In the genomic region with DNA sequence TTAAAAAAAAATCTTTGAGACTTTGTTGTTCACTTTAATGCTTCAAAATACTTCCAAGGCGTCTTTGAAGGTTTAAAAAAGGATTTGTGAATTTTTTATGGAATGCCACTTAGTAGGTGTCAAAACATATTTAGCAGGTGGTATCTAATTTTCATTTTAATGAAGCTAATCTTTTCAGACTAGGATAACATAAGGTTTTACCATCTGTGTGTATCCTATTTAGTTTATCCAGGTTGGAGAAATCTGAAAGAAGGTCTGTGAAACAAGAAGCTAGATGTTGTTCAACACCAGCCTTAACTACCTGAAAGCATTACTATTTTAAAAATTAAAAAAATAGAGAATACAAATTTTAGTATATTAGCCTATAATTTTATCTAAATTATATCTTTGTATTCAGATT, we compare ENCODE assay signal across 36 cellular contexts.
"Had no signal": no experiment of that assay in that cellular context is flagged by ENCODE, and none has a peak within 500 bp of the region (broad histone marks: within the 10 kb centered on the region; RNA-seq: fewer than 3 reads in every experiment).

No MANE protein-coding gene starts in this region.

- H3K36me3 Mint-ChIP-seq: activated CD8-positive, alpha-beta memory T cell treated with anti-CD3 and anti-CD28 coated beads, Interleukin-2, amount 10 ng/mL, durations not matched to agents 7 days and 5 days; activated naive CD8-positive, alpha-beta T cell treated with anti-CD3 and anti-CD28 coated beads, Interleukin-2, amount 10 ng/mL, durations not matched to agents 7 days and 5 days had no signal

- H3K4me1 Mint-ChIP-seq: activated CD4-positive, alpha-beta memory T cell treated with anti-CD3 and anti-CD28 coated beads, Interleukin-2, amount 10 ng/mL, durations not matched to agents 7 days and 5 days; activated CD8-positive, alpha-beta memory T cell treated with anti-CD3 and anti-CD28 coated beads, Interleukin-2, amount 10 ng/mL, durations not matched to agents 7 days and 5 days; activated naive CD8-positive, alpha-beta T cell treated with anti-CD3 and anti-CD28 coated beads, Interleukin-2, amount 10 ng/mL, durations not matched to agents 7 days and 5 days had no signal

- H3K9me3 Mint-ChIP-seq: activated naive CD8-positive, alpha-beta T cell treated with anti-CD3 and anti-CD28 coated beads, Interleukin-2, amount 10 ng/mL, durations not matched to agents 7 days and 5 days had no signal

- H3K36me3 ChIP-seq: breast epithelium, MG63, SJCRH30, WERI-Rb-1 had no signal

- H3K9me3 ChIP-seq: body of pancreas, breast epithelium, MG63, SJCRH30 had no signal

- H3K4me3 Mint-ChIP-seq: activated CD4-positive, alpha-beta memory T cell treated with anti-CD3 and anti-CD28 coated beads, Interleukin-2, amount 10 ng/mL, durations not matched to agents 7 days and 5 days; activated CD8-positive, alpha-beta memory T cell treated with anti-CD3 and anti-CD28 coated beads, Interleukin-2, amount 10 ng/mL, durations not matched to agents 7 days and 5 days; activated naive CD8-positive, alpha-beta T cell treated with anti-CD3 and anti-CD28 coated beads, Interleukin-2, amount 10 ng/mL, durations not matched to agents 7 days and 5 days had no signal

- ATAC-seq: activated CD8-positive, alpha-beta memory T cell treated with anti-CD3 and anti-CD28 coated beads, Interleukin-2, amount 10 ng/mL, durations not matched to agents 7 days and 5 days; body of pancreas; Panc1 had no signal

- H3K4me1 ChIP-seq: body of pancreas, breast epithelium, SJCRH30 had no signal

- H3K27ac Mint-ChIP-seq: activated CD4-positive, alpha-beta memory T cell treated with anti-CD3 and anti-CD28 coated beads, Interleukin-2, amount 10 ng/mL, durations not matched to agents 7 days and 5 days; activated CD8-positive, alpha-beta memory T cell treated with anti-CD3 and anti-CD28 coated beads, Interleukin-2, amount 10 ng/mL, durations not matched to agents 7 days and 5 days; activated naive CD8-positive, alpha-beta T cell treated with anti-CD3 and anti-CD28 coated beads, Interleukin-2, amount 10 ng/mL, durations not matched to agents 7 days and 5 days had no signal

- FAIRE-seq: astrocyte, colon had no signal

- H3K27me3 Mint-ChIP-seq: activated CD4-positive, alpha-beta memory T cell treated with anti-CD3 and anti-CD28 coated beads, Interleukin-2, amount 10 ng/mL, durations not matched to agents 7 days and 5 days; activated CD8-positive, alpha-beta memory T cell treated with anti-CD3 and anti-CD28 coated beads, Interleukin-2, amount 10 ng/mL, durations not matched to agents 7 days and 5 days; activated naive CD8-positive, alpha-beta T cell treated with anti-CD3 and anti-CD28 coated beads, Interleukin-2, amount 10 ng/mL, durations not matched to agents 7 days and 5 days had no signal

- H3K27me3 ChIP-seq: body of pancreas, breast epithelium, MG63 had no signal

- DNase-seq: activated CD4-positive, alpha-beta memory T cell treated with anti-CD3 and anti-CD28 coated beads, Interleukin-2, amount 10 ng/mL, durations not matched to agents 7 days and 5 days; activated CD4-positive, alpha-beta T cell treated with anti-CD3 and anti-CD28 coated beads for 1 hour; activated CD4-positive, alpha-beta T cell treated with anti-CD3 and anti-CD28 coated beads for 48 hours; activated CD4-positive, CD25-positive, alpha-beta regulatory T cell; activated CD8-positive, alpha-beta memory T cell treated with anti-CD3 and anti-CD28 coated beads for 24 hours; activated CD8-positive, alpha-beta memory T cell treated with anti-CD3 and anti-CD28 coated beads, Interleukin-2, amount 10 ng/mL, durations not matched to agents 7 days and 5 days; activated CD8-positive, alpha-beta memory T cell treated with anti-CD3 and anti-CD28 coated beads, Interleukin-2, amount 50 U/mL, for 48 hours; activated effector memory CD4-positive, alpha-beta T cell treated with Interleukin-2 at 50 U/mL for 16 hours; activated naive CD4-positive, alpha-beta T cell; activated naive CD4-positive, alpha-beta T cell treated with anti-CD3 and anti-CD28 coated beads, Interleukin-2, amount 50 U/mL, for 16 hours; activated naive CD8-positive, alpha-beta T cell treated with anti-CD3 and anti-CD28 coated beads, Interleukin-2, amount 10 ng/mL, durations not matched to agents 7 days and 5 days; activated T-cell treated with anti-CD3 and anti-CD28 coated beads, Interleukin-2, amount 50 U/mL, for 48 hours; amygdala; body of pancreas; cerebellar nuclear complex; Kasumi-1; KG1; MG63; NCI-H1048; NCI-H1105 treated with DMSO at 0.1 percent for 48 hours; NCI-H1436; NCI-H187; NCI-H2029 treated with DMSO at 0.1 percent for 48 hours; NCI-H2107; NCI-H226; NCI-H446 treated with DMSO at 0.1 percent for 48 hours; NCI-H748 treated with DMSO at 0.1 percent for 48 hours; SHP77; SJCRH30; T1000; WERI-Rb-1 had no signal

- H3K4me3 ChIP-seq: body of pancreas, breast epithelium, MG63, SJCRH30, SK-N-MC had no signal

- H3K27ac ChIP-seq: body of pancreas, breast epithelium, SJCRH30, SK-N-MC, WERI-Rb-1 had no signal
